Comparison of ENCODE assay signal across 17 cellular contexts in genomic region chr4:184369871-184370270, GRCh38.
DNase-seq lines count a peak whose midpoint lies in the region; ATAC-seq and TF ChIP-seq lines count a peak whose summit lies in the region.
"Had no signal": no experiment of that assay in that cellular context is flagged by ENCODE, and none has a peak within 500 bp of the region (broad histone marks: within the 10 kb centered on the region; RNA-seq: fewer than 3 reads in every experiment).

No MANE protein-coding gene starts in this region.

- no peaks in the 10 kb centered on the region for H3K36me3 ChIP-seq in Loucy (ENCODE audit: insufficient read depth, low read length)
- H3K36me3 ChIP-seq in hepatocyte (replicated peaks; ENCODE audit: insufficient read depth, low read depth): no peaks in the 10 kb centered on the region

- no peak overlapping the region for H3K4me3 Mint-ChIP-seq in stimulated activated effector memory CD8-positive, alpha-beta T cell treated with anti-CD3 and anti-CD28 coated beads, Interleukin-12 subunit alpha, Interleukin-12 subunit beta, amount 100 ng/mL, for 72 hours
- H3K4me3 Mint-ChIP-seq: CD4-positive, CD25-positive, alpha-beta regulatory T cell had no signal

- H3K36me3 Mint-ChIP-seq in stimulated activated effector memory CD8-positive, alpha-beta T cell treated with anti-CD3 and anti-CD28 coated beads, Interleukin-12 subunit alpha, Interleukin-12 subunit beta, amount 100 ng/mL, for 72 hours: no peaks in the 10 kb centered on the region
- H3K36me3 Mint-ChIP-seq: CD4-positive, CD25-positive, alpha-beta regulatory T cell had no signal

- H3K4me1 ChIP-seq in Loucy (ENCODE audit: insufficient read depth, low read length, poor library complexity, severe bottlenecking): peaks cover 27% of the 10 kb centered on the region
- H3K4me1 ChIP-seq in hepatocyte (ENCODE audit: insufficient read depth): peaks cover 8% of the 10 kb centered on the region

- H3K79me2 ChIP-seq in Loucy (ENCODE audit: insufficient read depth, low read length) (no peaks in the 10 kb centered on the region), hepatocyte (no peaks in the 10 kb centered on the region)

- 95% methylated on average over 3 of the region's 3 CpGs for WGBS in hepatocyte (ENCODE audit: low lambda C conversion rate, missing lambda C conversion rate)

- peak overlapping the region; percentile 69; the same call in 1 of the 2 replicates for H2AFZ ChIP-seq in Loucy (ENCODE audit: low read length)
- H2AFZ ChIP-seq in hepatocyte: no peak overlapping the region

- H3K9me3 Mint-ChIP-seq in stimulated activated effector memory CD8-positive, alpha-beta T cell treated with anti-CD3 and anti-CD28 coated beads, Interleukin-12 subunit alpha, Interleukin-12 subunit beta, amount 100 ng/mL, for 72 hours: no peaks in the 10 kb centered on the region
- H3K9me3 Mint-ChIP-seq: CD4-positive, CD25-positive, alpha-beta regulatory T cell had no signal

- H4K20me1 ChIP-seq in Loucy (ENCODE audit: insufficient read depth, low read length, poor library complexity, severe bottlenecking): no peaks in the 10 kb centered on the region
- no peaks in the 10 kb centered on the region for H4K20me1 ChIP-seq in hepatocyte (ENCODE audit: insufficient read depth, poor library complexity, severe bottlenecking)

- no peak overlapping the region for H3K9ac ChIP-seq in Loucy (ENCODE audit: low read depth, low read length, poor library complexity, severe bottlenecking)

- H3F3A ChIP-seq in Loucy (ENCODE audit: low read depth): no peaks in the 10 kb centered on the region; the same call in 1 of the 2 replicates

- ATAC-seq in HG03175 (IDR thresholded peaks at IDR 0.05; ENCODE audit: unreplicated experiment) (no peak), HG03432 (IDR thresholded peaks at IDR 0.05; ENCODE audit: unreplicated experiment) (no peak)
- no peak for ATAC-seq in stimulated activated effector memory CD8-positive, alpha-beta T cell treated with anti-CD3 and anti-CD28 coated beads, Interleukin-12 subunit alpha, Interleukin-12 subunit beta, amount 100 ng/mL, for 72 hours

- no peaks in the 10 kb centered on the region for H3K9me2 ChIP-seq in Loucy (replicated peaks; ENCODE audit: low read depth, low read length)
- no peaks in the 10 kb centered on the region for H3K9me2 ChIP-seq in hepatocyte (replicated peaks; ENCODE audit: insufficient read depth)

- H3K9me3 ChIP-seq in Loucy (ENCODE audit: insufficient read depth, low read depth, low read length) (no peaks in the 10 kb centered on the region), hepatocyte (ENCODE audit: low read depth) (no peaks in the 10 kb centered on the region)

- H3K4me2 ChIP-seq in Loucy (ENCODE audit: low read depth, low read length, poor library complexity, severe bottlenecking): no peak overlapping the region
- no peak overlapping the region for H3K4me2 ChIP-seq in hepatocyte

- H3K27me3 ChIP-seq in Loucy (ENCODE audit: insufficient read depth, low read length, poor library complexity, severe bottlenecking): no peaks in the 10 kb centered on the region
- no peaks in the 10 kb centered on the region for H3K27me3 ChIP-seq in hepatocyte

- H3K4me3 ChIP-seq in Loucy (ENCODE audit: low read length, poor library complexity, severe bottlenecking) (no peak overlapping the region), hepatocyte (no peak overlapping the region)

- peak overlapping the region; percentile 56 for H3K27ac ChIP-seq in hepatocyte

- H3K27ac Mint-ChIP-seq in stimulated activated effector memory CD8-positive, alpha-beta T cell treated with anti-CD3 and anti-CD28 coated beads, Interleukin-12 subunit alpha, Interleukin-12 subunit beta, amount 100 ng/mL, for 72 hours: no peak overlapping the region

- peaks cover 9% of the 10 kb centered on the region for H3K4me1 Mint-ChIP-seq in stimulated activated effector memory CD8-positive, alpha-beta T cell treated with anti-CD3 and anti-CD28 coated beads, Interleukin-12 subunit alpha, Interleukin-12 subunit beta, amount 100 ng/mL, for 72 hours

- TF ChIP-seq CTCF in Loucy (conservative IDR thresholded peaks at IDR 0.05; ENCODE audit: low read length) (no peak), hepatocyte (IDR thresholded peaks at IDR 0.05; ENCODE audit: poor library complexity) (no peak)

- DNase-seq in amniotic epithelial cell (ENCODE audit: low read depth): peak; percentile 34
- DNase-seq in hepatocyte (ENCODE audit: low spot score): no peak
- peak; percentile 70 for DNase-seq in stromal cell of bone marrow (ENCODE audit: low read depth)
- DNase-seq in stimulated activated effector memory CD8-positive, alpha-beta T cell treated with anti-CD3 and anti-CD28 coated beads, Interleukin-12 subunit alpha, Interleukin-12 subunit beta, amount 100 ng/mL, for 72 hours (ENCODE audit: low spot score in 2 of 2): no peak
- DNase-seq: ACHN; AML-193; CD4-positive, CD25-positive, alpha-beta regulatory T cell; Karpas-422; NCI-H1048; NCI-H1436 treated with DMSO at 0.1 percent for 48 hours; NCI-H2029 treated with DMSO at 0.1 percent for 48 hours; NCI-H748 treated with DMSO at 0.1 percent for 48 hours; OCI-M1; SIG-M5 had no signal

Comparison
In these comparisons a context has a peak if more than half of its experiments do, and no peak if none do; other contexts are left out.
1. DNase-seq: peak in amniotic epithelial cell (single experiment) and stromal cell of bone marrow (single experiment); none in hepatocyte (single experiment) and stimulated activated effector memory CD8-positive, alpha-beta T cell treated with anti-CD3 and anti-CD28 coated beads, Interleukin-12 subunit alpha, Interleukin-12 subunit beta, amount 100 ng/mL, for 72 hours (0 of 2).